ENCODE assay signal across 8 cellular contexts in the genomic region with DNA sequence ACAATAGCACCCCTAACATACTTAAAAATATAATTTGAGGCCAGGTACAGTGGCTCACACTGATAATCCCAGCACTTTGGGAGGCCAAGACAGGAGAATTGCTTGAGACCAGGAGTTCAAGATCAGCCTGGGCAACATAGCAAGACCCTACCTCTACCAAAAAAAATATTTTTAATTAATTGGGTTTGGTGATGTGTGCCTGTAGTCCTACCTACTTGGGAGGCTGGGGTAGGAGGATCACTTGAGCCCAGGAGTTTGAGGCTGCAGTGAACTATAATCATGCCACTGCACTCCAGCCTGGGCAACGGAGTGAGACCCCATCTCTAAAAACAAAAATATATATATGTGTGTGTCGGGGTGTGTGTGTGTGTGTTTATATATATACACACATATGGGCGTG.
"Had no signal": no experiment of that assay in that cellular context is flagged by ENCODE, and none has a peak within 500 bp of the region (broad histone marks: within the 10 kb centered on the region; RNA-seq: fewer than 3 reads in every experiment).

No MANE protein-coding gene starts in this region.

- DNase-seq: GM23248, GOT3, H9, HCEC 1CT, IMR-90, KBM-7 had no signal

- H3K9me3 Mint-ChIP-seq: H9 had no signal

- H3K4me3 ChIP-seq: GM23248 had no signal

- H2AFZ ChIP-seq: GM23248 had no signal

- H3K4me2 ChIP-seq: KMS-11 had no signal

- H3K27ac ChIP-seq: GM23248, KMS-11 had no signal

- H3K4me1 Mint-ChIP-seq: H9 had no signal

- FAIRE-seq: H54 had no signal

- H3K4me3 Mint-ChIP-seq: H9 had no signal

- H3K9ac ChIP-seq: GM23248, KMS-11 had no signal
